ENCODE assay signal across 8 cellular contexts in genomic region chr11:6234314-6235031, GRCh38. TPM values are rescaled to one million over a fixed set of nuclear protein-coding genes. Genes with fewer than 3 reads are reported as not detected.
A peak's percentile ranks its signal among the peaks of the same experiment; 100 is the strongest.
DNase-seq lines count a peak whose midpoint lies in the region; ATAC-seq and TF ChIP-seq lines count a peak whose summit lies in the region.

TSS of gene FHIP1B (minus strand) at chr11:6234636. CDS start at chr11:6224516, 10,120 bp downstream.

- peak within 1 kb of the TSS; percentile 90 for H3K4me2 ChIP-seq in trophoblast cell (ENCODE audit: low read length)

- H4K91ac ChIP-seq in trophoblast cell (ENCODE audit: low read depth, low read length): peak within 1 kb of the TSS; percentile 33

- peak within 1 kb of the TSS; percentile 54 for H3K14ac ChIP-seq in trophoblast cell (ENCODE audit: low read length)

- H3K4me1 ChIP-seq in trophoblast cell (ENCODE audit: control insufficient read depth in 1 of 2, insufficient read depth in 2 of 2, low read length in 2 of 2): peaks cover 6 to 8% of the 10 kb centered on the region in 2 experiments

- H3K4me1 Mint-ChIP-seq in T-cell (peaks cover 44 to 52% (median 46%) of the 10 kb centered on the region in 3 donors), type B pancreatic cell (ENCODE audit: unreplicated experiment) (peaks cover 12% of the 10 kb centered on the region)

- POLR2A ChIA-PET in T-cell (lab: Charles Lee): interaction anchor here (0.5 to 0.6 kb wide), 2 partner anchors 117 to 459 kb away, joined by 3 to 5 read pairs; no protein-coding TSS in a partner anchor

- H3K27ac ChIP-seq in adipose tissue (ENCODE audit: low read depth, low read length): no peak within 1 kb of the TSS
- H3K27ac ChIP-seq in trophoblast cell (ENCODE audit: low read depth, low read length): peak within 1 kb of the TSS; percentile 18

- H3K23ac ChIP-seq in trophoblast cell (ENCODE audit: low read length): no peak within 1 kb of the TSS

- H3K27ac Mint-ChIP-seq in T-cell (peak within 1 kb of the TSS; percentile 95 to 97), type B pancreatic cell (peak within 1 kb of the TSS; percentile 99)

- peak within 1 kb of the TSS; percentile 36 for H3K18ac ChIP-seq in trophoblast cell (ENCODE audit: low read length)

- peak within 1 kb of the TSS; percentile 67 for H2AFZ ChIP-seq in trophoblast cell (ENCODE audit: insufficient read depth, low read length, poor library complexity)

- 0 to 1% (median 0%) methylated on average over 59 of the region's 59 CpGs for WGBS in adipose tissue, 3 donors
- no CpG with 5 or more reads among the region's 59 CpGs for WGBS in trophoblast cell (ENCODE audit: extremely low coverage, insufficient coverage, insufficient read length)

- intact Hi-C loops in cardiac septum (cut with DNase I): loop anchor here (1.0 to 10.0 kb wide), 2 partner anchors 85 to 240 kb away; partner anchors contain the start of gene TRIM3

- no peaks in the 10 kb centered on the region for H3K36me3 ChIP-seq in trophoblast cell (ENCODE audit: control insufficient read depth in 1 of 2, insufficient read depth in 2 of 2, low read length in 2 of 2)

- peak within 1 kb of the TSS; percentile 82 for H4K8ac ChIP-seq in trophoblast cell (ENCODE audit: low read depth, low read length)

- peak within 1 kb of the TSS; percentile 18 for H2BK120ac ChIP-seq in trophoblast cell (ENCODE audit: insufficient read depth, low read length, poor library complexity)

- peaks cover 4% of the 10 kb centered on the region for H3K36me3 Mint-ChIP-seq in T-cell
- peaks cover 3% of the 10 kb centered on the region for H3K36me3 Mint-ChIP-seq in type B pancreatic cell

- CTCF ChIA-PET in T-cell (lab: Charles Lee): interaction anchor here in 1 of 2 donors (1.0 kb wide), 1 partner anchor 550 kb away, joined by 3 read pairs; the partner anchor contains the start of gene TRIM5

- H3K27me3 ChIP-seq in trophoblast cell (ENCODE audit: insufficient read depth, low read length): no peaks in the 10 kb centered on the region

- H3K9me3 Mint-ChIP-seq in T-cell (no peaks in the 10 kb centered on the region), type B pancreatic cell (no peaks in the 10 kb centered on the region)

- peak; percentile 96 for ATAC-seq in HG02798 (IDR thresholded peaks at IDR 0.05; ENCODE audit: poor library complexity, unreplicated experiment)
- peak; percentile 89 to 94 (median 91) for ATAC-seq in T-cell (replicated peaks in 1 of 4)

- H3K4me3 Mint-ChIP-seq in T-cell: peak within 1 kb of the TSS; percentile 98 to 99 (median 98)
- H3K4me3 Mint-ChIP-seq in type B pancreatic cell: peak within 1 kb of the TSS; percentile 100

- H3K27me3 Mint-ChIP-seq in T-cell (peaks cover 0 to 2% of the 10 kb centered on the region in 2 donors), type B pancreatic cell (no peaks in the 10 kb centered on the region)

- TF ChIP-seq CTCF in GM12875 (IDR thresholded peaks at IDR 0.05; ENCODE audit: borderline replicate concordance, insufficient read depth, low read depth, low read length) (no peak), type B pancreatic cell (conservative IDR thresholded peaks at IDR 0.05) (no peak)

- no peaks in the 10 kb centered on the region for H3K9me3 ChIP-seq in trophoblast cell (ENCODE audit: insufficient read depth, low read depth, low read length)

- DNase-seq in NCI-H1436 (lab: John Stamatoyannopoulos, UW): peak; percentile 100
- DNase-seq in T-cell: peak; percentile 95 to 100 (median 99)
- DNase-seq in cardiac septum (ENCODE audit: low spot score): peak; percentile 100
- DNase-seq in trophoblast cell: peak; percentile 100
- peak; percentile 99 for DNase-seq in type B pancreatic cell (ENCODE audit: extremely low spot score, unreplicated experiment)

- H2BK5ac ChIP-seq in trophoblast cell (ENCODE audit: low read depth, low read length, poor library complexity): no peak within 1 kb of the TSS

- H4K12ac ChIP-seq in trophoblast cell (ENCODE audit: low read depth, low read length): peak within 1 kb of the TSS; percentile 68

- H2BK12ac ChIP-seq in trophoblast cell (ENCODE audit: low read length): no peak within 1 kb of the TSS

- H3K4me3 ChIP-seq in GM12875 (ENCODE audit: low read depth, low read length): peak within 1 kb of the TSS; percentile 87
- peak within 1 kb of the TSS; percentile 91 for H3K4me3 ChIP-seq in trophoblast cell (ENCODE audit: low read depth, low read length)

- H3K9ac ChIP-seq in trophoblast cell (ENCODE audit: low read length): peak within 1 kb of the TSS; percentile 86

- H2AK5ac ChIP-seq in trophoblast cell (ENCODE audit: low read length): no peak within 1 kb of the TSS

- peak within 1 kb of the TSS; percentile 71 for H3K4ac ChIP-seq in trophoblast cell (ENCODE audit: low read depth, low read length)

- H3K79me2 ChIP-seq in trophoblast cell (ENCODE audit: control insufficient read depth, insufficient read depth, low read length, poor library complexity): peaks cover 5% of the 10 kb centered on the region

- peaks cover 7% of the 10 kb centered on the region for H3K79me1 ChIP-seq in trophoblast cell (ENCODE audit: low read length)

RNA-seq across cellular contexts. Expression of gene FHIP1B, which starts in this region (rescaled TPM):
- 10 to 100 TPM; 28.9 to 49.7 (median 45.4) TPM for total RNA-seq in T-cell
- 10 to 100 TPM; 23.7 to 35.4 (median 27.4) TPM for polyA plus RNA-seq in adipose tissue
- total RNA-seq in cardiac septum: 19.7 TPM
- polyA plus RNA-seq in trophoblast cell (2013): 56.3 and 62.9 TPM in 2 replicates
- total RNA-seq in type B pancreatic cell (ENCODE audit: low replicate concordance): 50.7 and 52.5 TPM in 2 replicates
